In genomic region chr19:1169921-1170885, GRCh38 we compare ENCODE assay signal across 10 cellular contexts. TPM values are rescaled to one million over a fixed set of nuclear protein-coding genes. Genes with fewer than 3 reads are reported as not detected.
DNase-seq lines count a peak whose midpoint lies in the region; ATAC-seq, FAIRE-seq and TF ChIP-seq lines count a peak whose summit lies in the region.
"Had no signal": no experiment of that assay in that cellular context is flagged by ENCODE, and none has a peak within 500 bp of the region (broad histone marks: within the 10 kb centered on the region; RNA-seq: fewer than 3 reads in every experiment).

No MANE protein-coding gene starts in this region.

- ATAC-seq in lower lobe of right lung = no peak
- ATAC-seq in HG02884 (IDR thresholded peaks at IDR 0.05; ENCODE audit: unreplicated experiment) = no peak
- ATAC-seq in GM21447 (IDR thresholded peaks at IDR 0.05; ENCODE audit: unreplicated experiment) = no peak
- ATAC-seq: mucosa of descending colon had no signal

- no peaks in the 10 kb centered on the region for H3K27me3 Mint-ChIP-seq in activated naive CD4-positive, alpha-beta T cell treated with anti-CD3 and anti-CD28 coated beads, Interleukin-2, amount 50 U/mL, for 24 hours
- H3K27me3 Mint-ChIP-seq in astrocyte (ENCODE audit: low read depth, unreplicated experiment) = no peaks in the 10 kb centered on the region

- H3K4me1 ChIP-seq in astrocyte (ENCODE audit: insufficient read depth, low read length) = peaks cover 41% of the 10 kb centered on the region
- peaks cover 72% of the 10 kb centered on the region for H3K4me1 ChIP-seq in lower lobe of right lung
- H3K4me1 ChIP-seq in urinary bladder (ENCODE audit: insufficient read depth) = no peaks in the 10 kb centered on the region

- no peak for FAIRE-seq in astrocyte (lab: Jason Lieb, UNC)

- H3K27me3 ChIP-seq in astrocyte (ENCODE audit: insufficient read depth, low read length) (no peaks in the 10 kb centered on the region), lower lobe of right lung (ENCODE audit: low read depth) (no peaks in the 10 kb centered on the region)

- H4K20me1 ChIP-seq in astrocyte (ENCODE audit: insufficient read depth, low read length) = peaks cover 71% of the 10 kb centered on the region

- no peaks in the 10 kb centered on the region for H3K9me3 Mint-ChIP-seq in activated naive CD4-positive, alpha-beta T cell treated with anti-CD3 and anti-CD28 coated beads, Interleukin-2, amount 50 U/mL, for 24 hours
- H3K9me3 Mint-ChIP-seq in astrocyte (ENCODE audit: unreplicated experiment) = no peaks in the 10 kb centered on the region

- H3K36me3 Mint-ChIP-seq in activated naive CD4-positive, alpha-beta T cell treated with anti-CD3 and anti-CD28 coated beads, Interleukin-2, amount 50 U/mL, for 24 hours = no peaks in the 10 kb centered on the region
- peaks cover 4% of the 10 kb centered on the region for H3K36me3 Mint-ChIP-seq in astrocyte (ENCODE audit: low read depth, unreplicated experiment)

- WGBS in urinary bladder = 60% methylated on average over 52 of the region's 52 CpGs

- no peak overlapping the region for H3K4me3 ChIP-seq in astrocyte (ENCODE audit: insufficient read depth, low read depth, low read length)
- H3K4me3 ChIP-seq in lower lobe of right lung = peak overlapping the region; percentile 11
- no peak overlapping the region for H3K4me3 ChIP-seq in urinary bladder (ENCODE audit: low read depth, low read length)
- H3K4me3 ChIP-seq: mucosa of descending colon had no signal

- no peak for TF ChIP-seq CTCF in astrocyte (IDR thresholded peaks at IDR 0.05; ENCODE audit: insufficient read depth, low read depth, low read length)
- TF ChIP-seq CTCF in lower lobe of right lung (IDR thresholded peaks at IDR 0.05) = no peak

- peaks cover 26% of the 10 kb centered on the region for H3K4me1 Mint-ChIP-seq in activated naive CD4-positive, alpha-beta T cell treated with anti-CD3 and anti-CD28 coated beads, Interleukin-2, amount 50 U/mL, for 24 hours
- H3K4me1 Mint-ChIP-seq in astrocyte (ENCODE audit: low read depth, unreplicated experiment) = peaks cover 18% of the 10 kb centered on the region

- H3K9me3 ChIP-seq in astrocyte (ENCODE audit: insufficient read depth, low read depth, low read length) (no peaks in the 10 kb centered on the region), lower lobe of right lung (no peaks in the 10 kb centered on the region)
- H3K9me3 ChIP-seq: mucosa of descending colon had no signal

- H3K36me3 ChIP-seq in astrocyte (ENCODE audit: insufficient read depth, low read length) (peaks cover 4% of the 10 kb centered on the region), lower lobe of right lung (peaks cover 5% of the 10 kb centered on the region), urinary bladder (ENCODE audit: insufficient read depth) (no peaks in the 10 kb centered on the region)

- peak overlapping the region; percentile 99 for H3K4me2 ChIP-seq in astrocyte (ENCODE audit: low read length)

- H3K27ac ChIP-seq in astrocyte (ENCODE audit: low read depth, low read length) (no peak overlapping the region), lower lobe of right lung (peak overlapping the region; percentile 76), urinary bladder (ENCODE audit: low read depth) (peak overlapping the region; percentile 27)

- no peak overlapping the region for H2AFZ ChIP-seq in astrocyte (ENCODE audit: low read depth, low read length)

- intact Hi-C loops in lower lobe of right lung (cut with DNase I) = no loop called here

- H3K79me2 ChIP-seq in astrocyte (ENCODE audit: insufficient read depth, low read length) = peaks cover 87% of the 10 kb centered on the region

- peak overlapping the region; percentile 6 for H3K4me3 Mint-ChIP-seq in activated naive CD4-positive, alpha-beta T cell treated with anti-CD3 and anti-CD28 coated beads, Interleukin-2, amount 50 U/mL, for 24 hours
- H3K4me3 Mint-ChIP-seq in astrocyte (ENCODE audit: unreplicated experiment) = peak overlapping the region; percentile 1

- H3K9ac ChIP-seq in astrocyte (ENCODE audit: low read length) = peak overlapping the region; percentile 71

- H3K27ac Mint-ChIP-seq in activated naive CD4-positive, alpha-beta T cell treated with anti-CD3 and anti-CD28 coated beads, Interleukin-2, amount 50 U/mL, for 24 hours = peak overlapping the region; percentile 23
- H3K27ac Mint-ChIP-seq in astrocyte (ENCODE audit: unreplicated experiment) = peak overlapping the region; percentile 55

- DNase-seq in activated naive CD4-positive, alpha-beta T cell (lab: John Stamatoyannopoulos, UW) = no peak
- peak; percentile 51 for DNase-seq in astrocyte (ENCODE audit: low read depth)
- peak; percentile 64 for DNase-seq in lower lobe of right lung
- no peak for DNase-seq in activated CD4-positive, alpha-beta T cell treated with anti-CD3 and anti-CD28 coated beads for 4 hours
- DNase-seq: DMS 273 treated with DMSO at 0.1 percent for 48 hours had no signal

RNA-seq across cellular contexts. Expression of gene SBNO2, which starts 3.9 kb away (rescaled TPM):
- total RNA-seq in astrocyte = 39.3 and 43.2 TPM in 2 replicates
- total RNA-seq in lower lobe of right lung = 91.6 TPM
- 7.6 TPM for total RNA-seq in urinary bladder
- polyA plus RNA-seq in urinary bladder = 44.8 TPM

RNA-seq across cellular contexts. Expression of gene STK11, which starts 35.4 kb away (rescaled TPM):
- 61.6 and 67.9 TPM in 2 replicates for total RNA-seq in astrocyte
- 50.5 TPM for total RNA-seq in lower lobe of right lung
- 31.7 TPM for total RNA-seq in urinary bladder
- polyA plus RNA-seq in urinary bladder = 56.5 TPM

Comparison
In these comparisons a context has a peak if more than half of its experiments do, and no peak if none do; other contexts are left out.
1. DNase-seq: peak in astrocyte (single experiment) and lower lobe of right lung (single experiment); none in activated naive CD4-positive, alpha-beta T cell (0 of 4) and activated CD4-positive, alpha-beta T cell treated with anti-CD3 and anti-CD28 coated beads for 4 hours (0 of 2).